ENCODE assay signal across 8 cellular contexts in genomic region chr6:90294989-90295853, GRCh38. TPM values are rescaled to one million over a fixed set of nuclear protein-coding genes. Genes with fewer than 3 reads are reported as not detected.
DNase-seq lines count a peak whose midpoint lies in the region; ATAC-seq, FAIRE-seq and TF ChIP-seq lines count a peak whose summit lies in the region.

No MANE protein-coding gene starts in this region.

- H3K36me3 ChIP-seq in pancreas (no peaks in the 10 kb centered on the region), thymus (ENCODE audit: control insufficient read depth, insufficient read depth) (peaks cover 3% of the 10 kb centered on the region)

- 1% methylated on average over 76 to 79 of the region's 79 CpGs for WGBS in pancreas, 2 donors
- under 1% methylated on average over 79 of the region's 79 CpGs for WGBS in thymus

- POLR2A ChIA-PET in AG04449 (lab: Yijun Ruan, JAX) (interaction anchor here (0.7 to 1.3 kb wide), 2 partner anchors 76 to 308 kb away, joined by 3 to 4 read pairs; no protein-coding TSS in a partner anchor), RWPE1 (lab: Yijun Ruan, JAX; ENCODE audit: low non-redundant PET) (interaction anchor here (0.7 kb wide), 1 partner anchor 10 kb away, joined by 3 read pairs; no protein-coding TSS in a partner anchor)

- H3K9me3 ChIP-seq in pancreas (no peaks in the 10 kb centered on the region), thymus (ENCODE audit: control insufficient read depth) (no peaks in the 10 kb centered on the region)

- H3K27ac ChIP-seq in RWPE1 = peak overlapping the region; percentile 83
- H3K27ac ChIP-seq in pancreas = peak overlapping the region; percentile 23 to 78 (median 70)
- peak overlapping the region; percentile 94 for H3K27ac ChIP-seq in thymus (ENCODE audit: low read depth)

- DNase-seq in AG04449 (ENCODE audit: low read depth, low spot score) = no peak
- peak; percentile 28 for DNase-seq in RWPE1 (ENCODE audit: low spot score)
- peak; percentile 79 for DNase-seq in activated naive CD4-positive, alpha-beta T cell treated with anti-CD3 and anti-CD28 coated beads, Interleukin-2, amount 50 U/mL, for 16 hours
- peak; percentile 62 for DNase-seq in Right ventricle myocardium superior
- peak; percentile 33 to 85 (median 58) for DNase-seq in pancreas

- ATAC-seq in GM19397 (IDR thresholded peaks at IDR 0.05; ENCODE audit: unreplicated experiment) = peak; percentile 15
- peak; percentile 76 for ATAC-seq in Right ventricle myocardium superior (ENCODE audit: poor library complexity)
- peak; percentile 51 to 80 (median 74) for ATAC-seq in pancreas
- no peak for ATAC-seq in GM18517 (IDR thresholded peaks at IDR 0.05; ENCODE audit: unreplicated experiment)

- intact Hi-C loops in Right ventricle myocardium superior (cut with DNase I) (loop anchor here (5.0 kb wide), 2 partner anchors 97 to 323 kb away; no protein-coding TSS in a partner anchor), pancreas (cut with DNase I) (no loop called here)

- H3K4me3 ChIP-seq in AG04449 (ENCODE audit: low read depth, low read length) (peak overlapping the region; percentile 62), pancreas (peak overlapping the region; percentile 60 to 80 (median 74)), thymus (ENCODE audit: low read length) (peak overlapping the region; percentile 96)

- TF ChIP-seq CTCF in AG04449 (IDR thresholded peaks at IDR 0.05; ENCODE audit: insufficient read depth, low read length, missing control alignments) = peak; percentile 22
- peak; percentile 48 for TF ChIP-seq CTCF in RWPE1 (conservative IDR thresholded peaks at IDR 0.05; ENCODE audit: low read depth)
- TF ChIP-seq CTCF in pancreas (IDR thresholded peaks at IDR 0.05) = peak in 1 of 4 donors; percentile 4

- H3K4me1 ChIP-seq in pancreas = peaks cover 9 to 14% (median 13%) of the 10 kb centered on the region in 3 donors
- peaks cover 7% of the 10 kb centered on the region for H3K4me1 ChIP-seq in thymus (ENCODE audit: control insufficient read depth, insufficient read depth, low read length)

- no peak for FAIRE-seq in pancreas (lab: Jason Lieb, UNC)

- CTCF ChIA-PET in AG04449 (lab: Yijun Ruan, JAX) = interaction anchor here (1.0 to 1.8 kb wide), 8 partner anchors 11 to 355 kb away, joined by 3 to 8 read pairs (median 4); no protein-coding TSS in a partner anchor
- CTCF ChIA-PET in RWPE1 (lab: Yijun Ruan, JAX) = interaction anchor here (0.6 to 1.8 kb wide), 14 partner anchors 9 to 355 kb away, joined by 3 to 8 read pairs (median 4); no protein-coding TSS in a partner anchor

- no peaks in the 10 kb centered on the region for H3K27me3 ChIP-seq in pancreas
- H3K27me3 ChIP-seq in thymus (ENCODE audit: control insufficient read depth, insufficient read depth) = no peaks in the 10 kb centered on the region

RNA-seq across cellular contexts. Expression of gene BACH2, which starts 1.4 kb away (rescaled TPM):
- total RNA-seq in Right ventricle myocardium superior (1.9 TPM), pancreas (1 to 10 TPM; 3.0 to 8.0 (median 5.5) TPM)
- polyA plus RNA-seq in pancreas (1 to 10 TPM in 1 of 2 donors, under 1 TPM in 1; 0.61 to 1.1 TPM), thymus (12.7 TPM)
